ENCODE assay signal across 26 cellular contexts in the genomic region with DNA sequence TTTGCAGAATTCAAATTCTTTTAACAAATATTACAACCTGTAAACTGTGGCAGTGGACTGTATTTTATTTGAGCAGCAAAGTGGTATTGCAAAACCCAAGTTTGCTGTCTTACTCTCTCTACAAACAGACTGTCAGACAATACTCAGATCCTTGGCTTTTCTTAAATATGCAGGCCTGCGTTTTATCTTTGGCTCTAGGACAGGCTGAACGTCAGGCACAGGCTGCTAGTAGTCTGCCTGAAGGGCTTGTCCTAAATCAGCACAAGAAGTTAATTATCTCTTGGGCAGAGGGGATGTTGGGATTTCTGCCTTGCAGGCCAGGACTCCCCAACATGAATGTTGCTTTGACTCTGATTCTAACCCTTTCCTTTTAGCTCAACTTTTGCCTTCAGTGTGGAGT.
DNase-seq lines count a peak whose midpoint lies in the region; ATAC-seq and TF ChIP-seq lines count a peak whose summit lies in the region.
"Had no signal": no experiment of that assay in that cellular context is flagged by ENCODE, and none has a peak within 500 bp of the region (broad histone marks: within the 10 kb centered on the region; RNA-seq: fewer than 3 reads in every experiment).

No MANE protein-coding gene starts in this region.

- H3K9me3 ChIP-seq in Caco-2 (no peaks in the 10 kb centered on the region), body of pancreas (no peaks in the 10 kb centered on the region), mesenchymal stem cell (ENCODE audit: control insufficient read depth, low read length) (peaks cover 6% of the 10 kb centered on the region), smooth muscle cell (replicated peaks; ENCODE audit: low read depth) (peaks cover 5% of the 10 kb centered on the region)
- H3K9me3 ChIP-seq: ascending aorta, neutrophil, prostate gland had no signal

- H4K8ac ChIP-seq in mesenchymal stem cell (ENCODE audit: low read length): no peak overlapping the region

- DNase-seq in Caco-2 (peak in 1 of 2 experiments; percentile 29), body of pancreas (peak in 1 of 4 donors; percentile 9), mesenchymal stem cell (peak; percentile 15), smooth muscle cell (lab: John Stamatoyannopoulos, UW; ENCODE audit: unreplicated experiment) (no peak), SIG-M5 (lab: John Stamatoyannopoulos, UW) (no peak), NCI-H82 treated with DMSO at 0.1 percent for 48 hours (lab: John Stamatoyannopoulos, UW; ENCODE audit: unreplicated experiment) (no peak)
- DNase-seq: activated CD4-positive, alpha-beta memory T cell treated with anti-CD3 and anti-CD28 coated beads for 36 hours; activated CD4-positive, CD25-positive, alpha-beta regulatory T cell treated with anti-CD3 and anti-CD28 coated beads, Interleukin-2, amount 50 U/mL, for 72 hours; activated CD8-positive, alpha-beta memory T cell treated with anti-CD3 and anti-CD28 coated beads, Interleukin-2, amount 50 U/mL, for 4 hours; dermis blood vessel endothelial cell; DMS79; GDM1; glutamatergic neuron; NCI-H187 treated with DMSO at 0.1 percent for 48 hours; NCI-H526 treated with DMSO at 0.1 percent for 48 hours; SHP77 treated with DMSO at 0.1 percent for 48 hours; stimulated activated naive CD8-positive, alpha-beta T cell treated with anti-CD3 and anti-CD28 coated beads, Interleukin-15, Interleukin-2, amounts not matched to agents 100 U/mL and 50 U/mL, for 24 hours; T-cell had no signal

- no TSS peak for BruUV-seq in Caco-2 (replicated peaks; lab: Mats Ljungman, UMichigan)

- H4K91ac ChIP-seq in mesenchymal stem cell (ENCODE audit: low read length): no peak overlapping the region

- no peaks in the 10 kb centered on the region for H3K27me3 ChIP-seq in Caco-2 (replicated peaks; ENCODE audit: control insufficient read depth, insufficient read depth, low read length)
- H3K27me3 ChIP-seq in body of pancreas: no peaks in the 10 kb centered on the region
- H3K27me3 ChIP-seq in mesenchymal stem cell (ENCODE audit: control insufficient read depth in 1 of 2, insufficient read depth in 1 of 2, low read length in 2 of 2): peaks cover 0 to 13% of the 10 kb centered on the region in 2 experiments
- no peaks in the 10 kb centered on the region for H3K27me3 ChIP-seq in smooth muscle cell (ENCODE audit: low read depth)
- H3K27me3 ChIP-seq: ascending aorta, esophagus muscularis mucosa, neutrophil had no signal

- H3K27me3 Mint-ChIP-seq in Caco-2 (ENCODE audit: insufficient read depth, unreplicated experiment): no peaks in the 10 kb centered on the region

- H3K14ac ChIP-seq in mesenchymal stem cell (ENCODE audit: low read length in 2 of 2): no peak overlapping the region

- TF ChIP-seq POLR2A in body of pancreas (IDR thresholded peaks at IDR 0.05): no peak

- H3K9me3 Mint-ChIP-seq in Caco-2 (ENCODE audit: unreplicated experiment): peaks cover 13% of the 10 kb centered on the region
- H3K9me3 Mint-ChIP-seq: central memory CD8-positive, alpha-beta T cell had no signal

- no peak overlapping the region for H2AK5ac ChIP-seq in mesenchymal stem cell (ENCODE audit: low read length, severe bottlenecking)

- TF ChIP-seq CTCF in Caco-2 (IDR thresholded peaks at IDR 0.05; ENCODE audit: insufficient read depth in 1 of 2, low read depth in 1 of 2, low read length in 1 of 2, severe bottlenecking in 1 of 2, unreplicated experiment in 1 of 2) (no peak), body of pancreas (IDR thresholded peaks at IDR 0.05) (no peak), smooth muscle cell (IDR thresholded peaks at IDR 0.05; ENCODE audit: borderline replicate concordance, insufficient read depth, poor library complexity, severe bottlenecking) (no peak)

- H3K36me3 Mint-ChIP-seq in Caco-2 (ENCODE audit: insufficient read depth, unreplicated experiment): peaks cover 15% of the 10 kb centered on the region
- H3K36me3 Mint-ChIP-seq: activated CD4-positive, alpha-beta memory T cell treated with anti-CD3 and anti-CD28 coated beads for 36 hours; T-cell had no signal

- H2BK5ac ChIP-seq in mesenchymal stem cell (ENCODE audit: low read depth, low read length, poor library complexity, severe bottlenecking): no peak overlapping the region

- no peak overlapping the region for H3K4me3 Mint-ChIP-seq in Caco-2 (ENCODE audit: unreplicated experiment)
- H3K4me3 Mint-ChIP-seq: activated CD4-positive, alpha-beta memory T cell treated with anti-CD3 and anti-CD28 coated beads for 36 hours; activated naive CD4-positive, alpha-beta T cell treated with anti-CD3 and anti-CD28 coated beads, Interleukin-2, amount 50 U/mL, for 24 hours; central memory CD8-positive, alpha-beta T cell; T-cell had no signal

- no peak overlapping the region for H3K4me3 ChIP-seq in Caco-2 (ENCODE audit: low read depth, low read length)
- H3K4me3 ChIP-seq in body of pancreas: no peak overlapping the region
- H3K4me3 ChIP-seq in mesenchymal stem cell (ENCODE audit: insufficient read depth in 1 of 2, low read depth in 1 of 2, low read length in 2 of 2): no peak overlapping the region
- H3K4me3 ChIP-seq in smooth muscle cell: no peak overlapping the region
- H3K4me3 ChIP-seq: ascending aorta, esophagus muscularis mucosa, prostate gland had no signal

- no peak overlapping the region for H2BK12ac ChIP-seq in mesenchymal stem cell (ENCODE audit: low read length in 2 of 2)

- H2AFZ ChIP-seq in mesenchymal stem cell (ENCODE audit: low read depth, low read length) (no peak overlapping the region), smooth muscle cell (ENCODE audit: low read depth) (no peak overlapping the region)

- H3K27ac Mint-ChIP-seq in Caco-2 (ENCODE audit: unreplicated experiment): peak overlapping the region; percentile 33
- H3K27ac Mint-ChIP-seq: activated CD4-positive, alpha-beta memory T cell treated with anti-CD3 and anti-CD28 coated beads for 36 hours; activated naive CD4-positive, alpha-beta T cell treated with anti-CD3 and anti-CD28 coated beads, Interleukin-2, amount 50 U/mL, for 24 hours; T-cell had no signal

- no peak overlapping the region for H3K4me2 ChIP-seq in mesenchymal stem cell (ENCODE audit: low read length, poor library complexity, severe bottlenecking)
- peak overlapping the region; percentile 17 for H3K4me2 ChIP-seq in smooth muscle cell

- H4K20me1 ChIP-seq in smooth muscle cell (ENCODE audit: low read depth): no peaks in the 10 kb centered on the region

- no peak overlapping the region for H3K4ac ChIP-seq in mesenchymal stem cell (ENCODE audit: low read depth in 1 of 2, low read length in 2 of 2)

- no peak overlapping the region for H2BK15ac ChIP-seq in mesenchymal stem cell (ENCODE audit: low read depth, poor library complexity, severe bottlenecking)

- H3F3A ChIP-seq in smooth muscle cell (ENCODE audit: low read depth): peaks cover 4% of the 10 kb centered on the region

- H3K36me3 ChIP-seq in Caco-2 (ENCODE audit: control insufficient read depth, insufficient read depth, low read length) (no peaks in the 10 kb centered on the region), body of pancreas (replicated peaks in 1 of 2; ENCODE audit: insufficient read depth in 1 of 2, low read depth in 2 of 2) (no peaks in the 10 kb centered on the region), mesenchymal stem cell (ENCODE audit: control insufficient read depth in 1 of 2, insufficient read depth in 2 of 2, low read depth in 1 of 2, low read length in 2 of 2) (peaks cover 0 to 12% of the 10 kb centered on the region in 2 experiments), smooth muscle cell (ENCODE audit: low read depth) (no peaks in the 10 kb centered on the region)
- H3K36me3 ChIP-seq: ascending aorta, esophagus muscularis mucosa, neutrophil, prostate gland had no signal

- H3K4me1 ChIP-seq in Caco-2 (peaks cover 40% of the 10 kb centered on the region), body of pancreas (no peaks in the 10 kb centered on the region), mesenchymal stem cell (ENCODE audit: control insufficient read depth, insufficient read depth, low read depth, low read length) (no peaks in the 10 kb centered on the region), smooth muscle cell (ENCODE audit: low read depth) (no peaks in the 10 kb centered on the region)
- H3K4me1 ChIP-seq: ascending aorta, prostate gland had no signal

- CTCF ChIA-PET in Caco-2 (lab: Charles Lee): no interaction called here

- no peak overlapping the region for H3K18ac ChIP-seq in mesenchymal stem cell (ENCODE audit: low read depth in 1 of 2, low read length in 2 of 2)

- intact Hi-C loops in Caco-2 (cut with micrococcal nuclease; ENCODE audit: unreplicated experiment) (loop anchor here (2.0 kb wide), 1 partner anchor 69 kb away; no protein-coding TSS in a partner anchor), body of pancreas (cut with DNase I) (no loop called here)

- peaks cover 51% of the 10 kb centered on the region for H3K4me1 Mint-ChIP-seq in Caco-2 (ENCODE audit: low read depth, unreplicated experiment)
- H3K4me1 Mint-ChIP-seq: activated naive CD4-positive, alpha-beta T cell treated with anti-CD3 and anti-CD28 coated beads, Interleukin-2, amount 50 U/mL, for 24 hours; central memory CD8-positive, alpha-beta T cell; T-cell had no signal

- H3K79me1 ChIP-seq in mesenchymal stem cell (replicated peaks; ENCODE audit: low read length, poor library complexity, severe bottlenecking): no peaks in the 10 kb centered on the region

- POLR2A ChIA-PET in Caco-2 (lab: Charles Lee): no interaction called here

- H3K9ac ChIP-seq in mesenchymal stem cell (ENCODE audit: low read length) (no peak overlapping the region), smooth muscle cell (ENCODE audit: low read depth) (no peak overlapping the region)

- no peak overlapping the region for H3K23ac ChIP-seq in mesenchymal stem cell (ENCODE audit: low read length in 2 of 2)

- H3K79me2 ChIP-seq in smooth muscle cell (ENCODE audit: low read depth): no peaks in the 10 kb centered on the region

- H3K27ac ChIP-seq in body of pancreas: no peak overlapping the region
- no peak overlapping the region for H3K27ac ChIP-seq in mesenchymal stem cell (ENCODE audit: low read length, poor library complexity, severe bottlenecking)
- peak overlapping the region; percentile 5 for H3K27ac ChIP-seq in smooth muscle cell (ENCODE audit: low read depth)
- H3K27ac ChIP-seq: ascending aorta, C4-2B, neutrophil, prostate gland had no signal

- peak; percentile 48 for ATAC-seq in body of pancreas
- no peak for ATAC-seq in HG03159 (IDR thresholded peaks at IDR 0.05; ENCODE audit: unreplicated experiment)
- ATAC-seq: stimulated activated naive CD8-positive, alpha-beta T cell treated with anti-CD3 and anti-CD28 coated beads, Interleukin-15, Interleukin-2, amounts not matched to agents 100 U/mL and 50 U/mL, for 24 hours; T-cell had no signal

- H2BK120ac ChIP-seq in mesenchymal stem cell (ENCODE audit: low read depth, low read length): no peak overlapping the region

- 24 to 41% methylated on average over 2 of the region's 2 CpGs for WGBS in body of pancreas, 2 donors
- WGBS in mesenchymal stem cell: 3% methylated on average over 2 of the region's 2 CpGs
- WGBS in smooth muscle cell (ENCODE audit: low lambda C conversion rate): 3% methylated on average over 2 of the region's 2 CpGs
